Comparison of ENCODE assay signal across 22 cellular contexts in the genomic region with DNA sequence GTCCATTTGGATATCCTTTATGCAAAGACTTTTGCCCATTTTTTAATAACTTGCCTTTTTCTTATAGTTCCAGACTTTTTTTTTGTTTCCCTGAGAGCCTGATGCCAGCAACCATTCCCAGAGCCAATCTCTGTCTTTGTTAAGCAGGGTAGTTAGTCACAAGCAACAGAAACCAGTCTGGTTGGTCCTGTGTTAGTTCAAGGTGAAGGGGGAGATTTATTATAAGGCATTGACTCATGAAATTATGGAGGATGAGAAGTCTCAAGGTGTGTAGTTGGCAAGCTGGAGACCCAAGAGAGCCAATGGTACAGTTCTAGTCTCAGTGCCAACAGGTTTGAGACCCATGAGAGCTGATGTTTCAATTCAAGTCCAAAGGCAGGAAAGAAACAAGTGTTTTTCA. TPM values are rescaled to one million over a fixed set of nuclear protein-coding genes. Genes with fewer than 3 reads are reported as not detected.
DNase-seq lines count a peak whose midpoint lies in the region; ATAC-seq and TF ChIP-seq lines count a peak whose summit lies in the region.
"Had no signal": no experiment of that assay in that cellular context is flagged by ENCODE, and none has a peak within 500 bp of the region (broad histone marks: within the 10 kb centered on the region; RNA-seq: fewer than 3 reads in every experiment).

No MANE protein-coding gene starts in this region.

- H2AFZ ChIP-seq in PC-3 (ENCODE audit: low read length), result no peak overlapping the region

- H3K4me3 ChIP-seq in BLaER1 (no peak overlapping the region), PC-3 (ENCODE audit: low read length) (no peak overlapping the region), epithelial cell of esophagus (ENCODE audit: low read length) (no peak overlapping the region)
- H3K4me3 ChIP-seq: BLaER1 treated with 17β-estradiol and CSF1 and Interleukin-3, amounts not matched to agents 10 nM and 100 nM; GM12878 had no signal

- H3K36me3 ChIP-seq in BLaER1 (no peaks in the 10 kb centered on the region), PC-3 (ENCODE audit: low read depth, low read length) (no peaks in the 10 kb centered on the region)
- H3K36me3 ChIP-seq: BLaER1 treated with 17β-estradiol and CSF1 and Interleukin-3, amounts not matched to agents 10 nM and 100 nM had no signal

- ATAC-seq in PC-3, result 0 out of 2 replicates have a peak, but pooled peaks have one; percentile 22
- ATAC-seq in GM21619 (IDR thresholded peaks at IDR 0.05; ENCODE audit: unreplicated experiment), result no peak
- ATAC-seq: CD8-positive, alpha-beta T cell; GM12878; HCT116 had no signal

- peaks cover 31% of the 10 kb centered on the region for H3K4me1 ChIP-seq in BLaER1
- H3K4me1 ChIP-seq in PC-3 (ENCODE audit: insufficient read depth, low read length), result no peaks in the 10 kb centered on the region

- H3K9ac ChIP-seq in BLaER1, result no peak overlapping the region
- no peak overlapping the region for H3K9ac ChIP-seq in PC-3 (ENCODE audit: low read length)
- H3K9ac ChIP-seq: BLaER1 treated with 17β-estradiol and CSF1 and Interleukin-3, amounts not matched to agents 10 nM and 100 nM had no signal

- CTCF ChIA-PET in PC-3 (lab: Charles Lee), result no interaction called here

- H3K4me2 ChIP-seq in BLaER1, result 0 out of 2 replicates have a peak overlapping the region, but pooled peaks have one; percentile 61
- no peak overlapping the region for H3K4me2 ChIP-seq in PC-3 (ENCODE audit: low read length)

- intact Hi-C loops in PC-3 (cut with micrococcal nuclease), result no loop called here

- peaks cover 6% of the 10 kb centered on the region; the same call in 1 of the 2 replicates for H3K9me3 ChIP-seq in BLaER1
- H3K9me3 ChIP-seq in PC-3 (ENCODE audit: low read length), result no peaks in the 10 kb centered on the region

- H3K9me2 ChIP-seq in PC-3 (replicated peaks; ENCODE audit: low read length), result no peaks in the 10 kb centered on the region

- no peaks in the 10 kb centered on the region for H3K79me2 ChIP-seq in PC-3 (ENCODE audit: low read length)

- no peaks in the 10 kb centered on the region for H4K20me1 ChIP-seq in BLaER1
- H4K20me1 ChIP-seq in PC-3 (ENCODE audit: low read length), result no peaks in the 10 kb centered on the region
- H4K20me1 ChIP-seq: BLaER1 treated with 17β-estradiol and CSF1 and Interleukin-3, amounts not matched to agents 10 nM and 100 nM had no signal

- H3K27ac ChIP-seq in BLaER1 (no peak overlapping the region), PC-3 (ENCODE audit: low read length) (no peak overlapping the region)
- H3K27ac ChIP-seq: BLaER1 treated with 17β-estradiol and CSF1 and Interleukin-3, amounts not matched to agents 10 nM and 100 nM had no signal

- BruUV-seq in PC-3 (replicated peaks; lab: Mats Ljungman, UMichigan), result no TSS peak

- TF ChIP-seq CTCF in PC-3 (conservative IDR thresholded peaks at IDR 0.05; ENCODE audit: low read depth, low read length) (no peak), epithelial cell of esophagus (IDR thresholded peaks at IDR 0.05; ENCODE audit: insufficient read depth, low read depth, low read length, missing control alignments) (no peak)

- peak; percentile 17 for DNase-seq in SIG-M5 treated with dmso at 0.1 percent for 504 hours (lab: John Stamatoyannopoulos, UW; ENCODE audit: unreplicated experiment)
- DNase-seq in SIG-M5 (lab: John Stamatoyannopoulos, UW), result no peak
- DNase-seq in PC-3, result peak; percentile 56
- DNase-seq in epithelial cell of esophagus (ENCODE audit: low read depth), result peak; percentile 62
- no peak for DNase-seq in NOMO-1 (lab: John Stamatoyannopoulos, UW; ENCODE audit: unreplicated experiment in 2 of 2)
- no peak for DNase-seq in central memory CD4-positive, alpha-beta T cell
- DNase-seq: 8988T; Calu3; CD8-positive, alpha-beta T cell; DND-41; EL; GOT3; H7; HFFc6; IMR-90 had no signal

- H3K27me3 ChIP-seq in BLaER1 (no peaks in the 10 kb centered on the region), PC-3 (ENCODE audit: low read length) (peaks cover 11% of the 10 kb centered on the region)
- H3K27me3 ChIP-seq: BLaER1 treated with 17β-estradiol and CSF1 and Interleukin-3, amounts not matched to agents 10 nM and 100 nM had no signal

- POLR2A ChIA-PET in PC-3 (lab: Charles Lee; ENCODE audit: unreplicated experiment), result no interaction called here

- no peaks in the 10 kb centered on the region for H3F3A ChIP-seq in PC-3 (ENCODE audit: low read length, unreplicated experiment)

RNA-seq across cellular contexts. Expression of gene GPR12, which starts 33.0 kb away (rescaled TPM):
- not detected in 2 replicates for total RNA-seq in PC-3 (2014; rRNA removed)
- total RNA-seq: A673; Calu3; CD8-positive, alpha-beta T cell; G401; GM12878; H7; HFFc6; IMR-90 had no signal

Comparison
In these comparisons a context has a peak if more than half of its experiments do, and no peak if none do; other contexts are left out.
1. DNase-seq: peak in SIG-M5 treated with dmso at 0.1 percent for 504 hours (single experiment), PC-3 (single experiment) and epithelial cell of esophagus (single experiment); none in SIG-M5 (single experiment), NOMO-1 (0 of 2) and central memory CD4-positive, alpha-beta T cell (single experiment).